In genomic region chr19:10037809-10038208, GRCh38 we compare ENCODE assay signal across 28 cellular contexts. TPM values are rescaled to one million over a fixed set of nuclear protein-coding genes. Genes with fewer than 3 reads are reported as not detected.
DNase-seq lines count a peak whose midpoint lies in the region; ATAC-seq and TF ChIP-seq lines count a peak whose summit lies in the region.
"Had no signal": no experiment of that assay in that cellular context is flagged by ENCODE, and none has a peak within 500 bp of the region (broad histone marks: within the 10 kb centered on the region; RNA-seq: fewer than 3 reads in every experiment).

No MANE protein-coding gene starts in this region.

- no peak for ATAC-seq in SK-N-SH treated with all-trans-retinoic acid at 6 μM for 48 hours
- ATAC-seq: GM12878 had no signal

- no peaks in the 10 kb centered on the region for H3K36me3 ChIP-seq in SK-N-SH (replicated peaks in 1 of 2; ENCODE audit: control insufficient read depth in 1 of 2, insufficient read depth in 2 of 2, low read length in 1 of 2)
- no peaks in the 10 kb centered on the region for H3K36me3 ChIP-seq in transverse colon
- H3K36me3 ChIP-seq: BLaER1 treated with 17β-estradiol and CSF1 and Interleukin-3, amounts not matched to agents 10 nM and 100 nM; MG63; SJCRH30 had no signal

- 10% methylated on average over 4 of the region's 5 CpGs for WGBS in SK-N-SH (ENCODE audit: low lambda C conversion rate)
- WGBS in transverse colon (ENCODE audit: low coverage in 1 of 2), 2 donors, result 58% methylated on average over 5 of the region's 5 CpGs; no CpG with 5 or more reads in 1 of the 2 donors

- intact Hi-C loops in transverse colon (cut with DNase I; ENCODE audit: low total_unique reads), result no loop called here

- no peak for TF ChIP-seq CTCF in SK-N-SH (IDR thresholded peaks at IDR 0.05)
- no peak for TF ChIP-seq CTCF in transverse colon (IDR thresholded peaks at IDR 0.05)

- TF ChIP-seq POLR2A in transverse colon (IDR thresholded peaks at IDR 0.05), result no peak

- TF ChIP-seq EP300 in SK-N-SH (IDR thresholded peaks at IDR 0.05; ENCODE audit: borderline replicate concordance in 1 of 2, low read depth in 1 of 2, low read length in 1 of 2) (no peak), transverse colon (IDR thresholded peaks at IDR 0.05; ENCODE audit: low read depth) (no peak)

- POLR2A ChIA-PET in SK-N-SH (lab: Yijun Ruan, JAX), result no interaction called here

- DNase-seq in SK-N-SH (no peak), LoVo (ENCODE audit: low spot score) (peak; percentile 18), kidney tubule cell (ENCODE audit: low spot score) (peak; percentile 26), transverse colon (peak; percentile 29), iPS-NIHi7 (ENCODE audit: extremely low spot score) (no peak), MV-4-11 (lab: John Stamatoyannopoulos, UW) (no peak), H4 (ENCODE audit: low spot score) (no peak)
- DNase-seq: CD4-positive, alpha-beta T cell; COR-L47; GOT3; HCEC 1CT; MG63; NCI-H1048; NCI-H1417; NCI-H1694; NCI-H2081 treated with DMSO at 0.1 percent for 48 hours; NCI-H2171; NCI-H226; NCI-H510A; NCI-H69; SJCRH30; T-helper 1 cell had no signal

- no peak overlapping the region for H3K9ac ChIP-seq in SK-N-SH
- H3K9ac ChIP-seq: BLaER1 treated with 17β-estradiol and CSF1 and Interleukin-3, amounts not matched to agents 10 nM and 100 nM had no signal

- H3K27me3 ChIP-seq in SK-N-SH (ENCODE audit: insufficient read depth), result peaks cover 35% of the 10 kb centered on the region
- peaks cover 24% of the 10 kb centered on the region for H3K27me3 ChIP-seq in transverse colon
- H3K27me3 ChIP-seq: SJCRH30 had no signal

- H3K9me3 ChIP-seq in SK-N-SH (no peaks in the 10 kb centered on the region), transverse colon (peaks cover 0 to 3% of the 10 kb centered on the region in 2 donors)
- H3K9me3 ChIP-seq: BLaER1 treated with 17β-estradiol and CSF1 and Interleukin-3, amounts not matched to agents 10 nM and 100 nM; MG63 had no signal

- H3K4me1 ChIP-seq in SK-N-SH (ENCODE audit: control insufficient read depth in 1 of 2, insufficient read depth in 2 of 2, low read depth in 1 of 2, low read length in 1 of 2), result no peaks in the 10 kb centered on the region
- no peaks in the 10 kb centered on the region for H3K4me1 ChIP-seq in transverse colon
- H3K4me1 ChIP-seq: BLaER1 treated with 17β-estradiol and CSF1 and Interleukin-3, amounts not matched to agents 10 nM and 100 nM; SJCRH30 had no signal

- in situ Hi-C loops in transverse colon (cut with MboI; ENCODE audit: low pct_ligation_motif_present in 1 of 4, low pct_unique_long_range_greater_than_20kb in 1 of 4, low sequenced_read_pairs in 3 of 4), result no loop called here

- H3K27ac ChIP-seq in SK-N-SH (ENCODE audit: low read depth in 2 of 2, low read length in 1 of 2), result no peak overlapping the region
- H3K27ac ChIP-seq in transverse colon, result no peak overlapping the region
- H3K27ac ChIP-seq: BLaER1 treated with 17β-estradiol and CSF1 and Interleukin-3, amounts not matched to agents 10 nM and 100 nM; SJCRH30 had no signal

- no peak overlapping the region for H3K4me3 ChIP-seq in SK-N-SH (ENCODE audit: low read depth in 2 of 2, low read length in 1 of 2)
- no peak overlapping the region for H3K4me3 ChIP-seq in transverse colon
- H3K4me3 ChIP-seq: BLaER1 treated with 17β-estradiol and CSF1 and Interleukin-3, amounts not matched to agents 10 nM and 100 nM; GM12878; MG63; SJCRH30 had no signal

- no peak overlapping the region for H2AFZ ChIP-seq in SK-N-SH (ENCODE audit: low read depth)

- no peaks in the 10 kb centered on the region for H3F3A ChIP-seq in SK-N-SH (replicated peaks; ENCODE audit: insufficient read depth)

- no peak for TF ChIP-seq RAD21 in SK-N-SH (IDR thresholded peaks at IDR 0.05; ENCODE audit: low read length)

- H3K79me2 ChIP-seq in SK-N-SH (ENCODE audit: insufficient read depth), result no peaks in the 10 kb centered on the region

- CTCF ChIA-PET in SK-N-SH (lab: Yijun Ruan, JAX), result interaction anchor here (3.3 kb wide), 1 partner anchor 10 kb away, joined by 13 read pairs; no protein-coding TSS in a partner anchor

- no peaks in the 10 kb centered on the region for H4K20me1 ChIP-seq in SK-N-SH (ENCODE audit: insufficient read depth)
- H4K20me1 ChIP-seq: BLaER1 treated with 17β-estradiol and CSF1 and Interleukin-3, amounts not matched to agents 10 nM and 100 nM had no signal

- H3K4me2 ChIP-seq in SK-N-SH, result no peak overlapping the region
- H3K4me2 ChIP-seq: BLaER1 treated with 17β-estradiol and CSF1 and Interleukin-3, amounts not matched to agents 10 nM and 100 nM had no signal

- H3K9me2 ChIP-seq in SK-N-SH, result no peaks in the 10 kb centered on the region

TF ChIP-seq in SK-N-SH, 30 proteins besides CTCF, POLR2A, EP300 and RAD21:
- no peak for TF ChIP-seq PBX3 (IDR thresholded peaks at IDR 0.05)
- TF ChIP-seq POLR2AphosphoS5 (IDR thresholded peaks at IDR 0.05; ENCODE audit: low read depth, low read length), result no peak
- no peak for TF ChIP-seq NRF1 (IDR thresholded peaks at IDR 0.05; ENCODE audit: low read depth, low read length)
- TF ChIP-seq SIN3A (IDR thresholded peaks at IDR 0.05; ENCODE audit: borderline replicate concordance, low read depth, low read length), result no peak
- TF ChIP-seq NFIC (IDR thresholded peaks at IDR 0.05; ENCODE audit: borderline replicate concordance), result peak; percentile 11; the same call in 1 of the 2 replicates
- TF ChIP-seq GABPA (IDR thresholded peaks at IDR 0.05; ENCODE audit: low read depth), result no peak

TF ChIP-seq in SK-N-SH treated with all-trans-retinoic acid at 6 μM for 48 hours, 23 proteins besides CTCF, POLR2A, EP300 and RAD21 (continues in another document):
- TF ChIP-seq TSHZ2 (CRISPR knock-in tag; IDR thresholded peaks at IDR 0.05) (no peak), ISL1 (CRISPR knock-in tag; IDR thresholded peaks at IDR 0.05) (no peak), BACH2 (CRISPR knock-in tag; IDR thresholded peaks at IDR 0.05; ENCODE audit: borderline replicate concordance) (no peak), ZNF70 (CRISPR knock-in tag; IDR thresholded peaks at IDR 0.05) (no peak), ZC3H10 (CRISPR knock-in tag; IDR thresholded peaks at IDR 0.05) (no peak), TOX (CRISPR knock-in tag; IDR thresholded peaks at IDR 0.05; ENCODE audit: borderline replicate concordance) (no peak), PPARA (CRISPR knock-in tag; IDR thresholded peaks at IDR 0.05; ENCODE audit: borderline replicate concordance) (no peak), RARB (CRISPR knock-in tag; IDR thresholded peaks at IDR 0.05) (no peak), ZNF565 (CRISPR knock-in tag; conservative IDR thresholded peaks at IDR 0.05; ENCODE audit: low read depth) (no peak), SNAI2 (CRISPR knock-in tag; IDR thresholded peaks at IDR 0.05) (no peak), PATZ1 (CRISPR knock-in tag; IDR thresholded peaks at IDR 0.05; ENCODE audit: borderline replicate concordance) (no peak)

RNA-seq across cellular contexts. Expression of gene RDH8, which starts 24.5 kb away (rescaled TPM):
- 0.03 TPM in 1 of 2 replicates, not detected in the other for polyA plus RNA-seq in SK-N-SH (2012; rRNA removed)
- not detected in 2 replicates for polyA plus RNA-seq in SK-N-SH (2012; cell fraction: cytosol; rRNA removed)
- not detected in 2 replicates for polyA plus RNA-seq in SK-N-SH (2012; cell fraction: nucleus; rRNA removed)
- not detected for total RNA-seq in transverse colon
- total RNA-seq in H4 (2014; rRNA removed; shearing (Covaris generic)), result not detected in 2 replicates
- total RNA-seq: A172; CD4-positive, alpha-beta T cell; GM12878; LHCN-M2; SJCRH30 had no signal
- polyA plus RNA-seq: AG04450 had no signal

RNA-seq across cellular contexts. Expression of gene COL5A3, which starts 27.5 kb away (rescaled TPM):
- under 0.01 and 0.02 TPM in 2 replicates for polyA plus RNA-seq in SK-N-SH (2012; rRNA removed)
- polyA plus RNA-seq in SK-N-SH (2012; cell fraction: cytosol; rRNA removed), result 0.01 TPM in 1 of 2 replicates, not detected in the other
- polyA plus RNA-seq in SK-N-SH (2012; cell fraction: nucleus; rRNA removed), result 0.02 TPM in 1 of 2 replicates, not detected in the other
- total RNA-seq in transverse colon, result 10 to 100 TPM in 2 of 4 donors, 1 to 10 TPM in 2; 2.5 to 17.7 (median 7.9) TPM
- total RNA-seq in H4 (2014; rRNA removed; shearing (Covaris generic)), result 0.14 TPM in 1 of 2 replicates, not detected in the other
- total RNA-seq: SJCRH30 had no signal

RNA-seq across cellular contexts. Expression of gene SHFL, which starts 48.3 kb away (rescaled TPM):
- 36.6 and 43.2 TPM in 2 replicates for polyA plus RNA-seq in SK-N-SH (2012; rRNA removed)
- polyA plus RNA-seq in SK-N-SH (2012; cell fraction: cytosol; rRNA removed), result 18.0 and 22.7 TPM in 2 replicates
- polyA plus RNA-seq in SK-N-SH (2012; cell fraction: nucleus; rRNA removed), result 171 and 186 TPM in 2 replicates
- 10 to 100 TPM; 24.5 to 56.1 (median 39.0) TPM for total RNA-seq in transverse colon
- total RNA-seq in H4 (2014; rRNA removed; shearing (Covaris generic)), result 20.7 and 25.6 TPM in 2 replicates
- total RNA-seq: SJCRH30 had no signal

Comparison
In these comparisons a context has a peak if more than half of its experiments do, and no peak if none do; other contexts are left out.
1. DNase-seq: peak in LoVo (single experiment), kidney tubule cell (single experiment) and transverse colon (single experiment); none in SK-N-SH (single experiment), iPS-NIHi7 (single experiment), MV-4-11 (single experiment) and H4 (single experiment).